Comparison of ENCODE assay signal across 8 cellular contexts in the genomic region with DNA sequence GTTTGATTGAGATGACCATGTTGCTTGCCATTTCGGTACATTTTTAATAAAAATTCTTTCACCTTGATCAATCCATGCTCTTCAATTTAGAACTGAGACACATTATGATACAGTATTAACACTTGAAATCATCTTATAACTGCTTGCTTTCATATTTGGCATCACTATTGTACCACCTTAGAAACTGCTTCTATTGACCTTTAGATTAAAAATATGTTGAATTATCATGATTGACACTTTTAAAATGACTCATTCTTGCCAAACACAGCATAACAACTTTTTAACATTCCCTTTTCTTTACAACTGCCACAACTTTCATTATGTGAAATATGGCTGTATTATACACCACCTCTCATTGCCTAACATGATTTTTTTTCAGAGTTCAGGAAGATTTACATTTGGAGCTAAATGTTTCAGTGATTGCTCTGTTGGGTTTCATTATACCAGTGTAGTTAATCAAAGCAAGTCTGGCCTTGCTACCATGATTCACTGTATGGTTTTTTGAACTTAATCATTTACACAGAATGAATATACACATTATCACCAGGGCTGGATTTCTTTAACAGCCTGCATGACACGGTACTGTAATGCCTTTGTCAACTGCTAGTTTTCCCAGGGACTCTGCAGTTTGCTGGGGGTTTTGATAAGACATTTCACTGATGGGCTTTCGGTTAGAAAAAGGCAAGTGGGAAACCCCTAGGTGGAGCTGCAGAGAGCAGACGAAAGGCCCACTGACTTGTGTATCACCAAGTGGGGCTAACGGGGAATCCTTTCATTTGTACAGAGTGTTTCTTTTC.
A peak's percentile ranks its signal among the peaks of the same experiment; 100 is the strongest.
DNase-seq lines count a peak whose midpoint lies in the region; ATAC-seq and TF ChIP-seq lines count a peak whose summit lies in the region.

No MANE protein-coding gene starts in this region.

- DNase-seq in AG08395 (ENCODE audit: low spot score) = peak; percentile 9
- peak; percentile 89 to 92 for DNase-seq in foreskin keratinocyte
- DNase-seq in stimulated activated effector memory CD8-positive, alpha-beta T cell treated with anti-CD3 and anti-CD28 coated beads, Interleukin-12 subunit alpha, Interleukin-12 subunit beta, amount 100 ng/mL, for 72 hours (ENCODE audit: low spot score in 2 of 2) = no peak
- no peak for DNase-seq in NCI-H1436 treated with DMSO at 0.1 percent for 48 hours (lab: John Stamatoyannopoulos, UW)
- no peak for DNase-seq in cardiac septum (ENCODE audit: low spot score)

- no peaks in the 10 kb centered on the region for H3K36me3 Mint-ChIP-seq in stimulated activated effector memory CD8-positive, alpha-beta T cell treated with anti-CD3 and anti-CD28 coated beads, Interleukin-12 subunit alpha, Interleukin-12 subunit beta, amount 100 ng/mL, for 72 hours

- peaks cover 10% of the 10 kb centered on the region for H3K4me1 ChIP-seq in foreskin keratinocyte

- H3K27me3 ChIP-seq in foreskin keratinocyte = no peaks in the 10 kb centered on the region

- no peak overlapping the region for H3K4me3 Mint-ChIP-seq in stimulated activated effector memory CD8-positive, alpha-beta T cell treated with anti-CD3 and anti-CD28 coated beads, Interleukin-12 subunit alpha, Interleukin-12 subunit beta, amount 100 ng/mL, for 72 hours

- TF ChIP-seq CTCF in VCaP (conservative IDR thresholded peaks at IDR 0.05) (peak; percentile 51), foreskin keratinocyte (conservative IDR thresholded peaks at IDR 0.05) (peak; percentile 66)

- H3K4me1 Mint-ChIP-seq in stimulated activated effector memory CD8-positive, alpha-beta T cell treated with anti-CD3 and anti-CD28 coated beads, Interleukin-12 subunit alpha, Interleukin-12 subunit beta, amount 100 ng/mL, for 72 hours = peaks cover 7% of the 10 kb centered on the region

- intact Hi-C loops in cardiac septum (cut with DNase I) = no loop called here

- peak overlapping the region; percentile 14 for H3K27ac Mint-ChIP-seq in stimulated activated effector memory CD8-positive, alpha-beta T cell treated with anti-CD3 and anti-CD28 coated beads, Interleukin-12 subunit alpha, Interleukin-12 subunit beta, amount 100 ng/mL, for 72 hours

- H3K27ac ChIP-seq in VCaP = no peak overlapping the region
- peak overlapping the region; percentile 77 for H3K27ac ChIP-seq in foreskin keratinocyte

- no peaks in the 10 kb centered on the region for H3K9me3 Mint-ChIP-seq in stimulated activated effector memory CD8-positive, alpha-beta T cell treated with anti-CD3 and anti-CD28 coated beads, Interleukin-12 subunit alpha, Interleukin-12 subunit beta, amount 100 ng/mL, for 72 hours

- ATAC-seq in GM18498 (IDR thresholded peaks at IDR 0.05; ENCODE audit: unreplicated experiment) (peak; percentile 84), HG03280 (IDR thresholded peaks at IDR 0.05; ENCODE audit: unreplicated experiment) (peak; percentile 78), foreskin keratinocyte (peak; percentile 97)
- peak; percentile 89 for ATAC-seq in stimulated activated effector memory CD8-positive, alpha-beta T cell treated with anti-CD3 and anti-CD28 coated beads, Interleukin-12 subunit alpha, Interleukin-12 subunit beta, amount 100 ng/mL, for 72 hours

Comparison
In these comparisons a context has a peak if more than half of its experiments do, and no peak if none do; other contexts are left out.
1. DNase-seq: peak in AG08395 (single experiment) and foreskin keratinocyte (2 of 2); none in stimulated activated effector memory CD8-positive, alpha-beta T cell treated with anti-CD3 and anti-CD28 coated beads, Interleukin-12 subunit alpha, Interleukin-12 subunit beta, amount 100 ng/mL, for 72 hours (0 of 2), NCI-H1436 treated with DMSO at 0.1 percent for 48 hours (single experiment) and cardiac septum (single experiment).
2. Peak in every context shown above with its lines, with median percentiles within 50 percentile points of each other: ATAC-seq.